18 cellular contexts compared by ENCODE assay signal in the genomic region with DNA sequence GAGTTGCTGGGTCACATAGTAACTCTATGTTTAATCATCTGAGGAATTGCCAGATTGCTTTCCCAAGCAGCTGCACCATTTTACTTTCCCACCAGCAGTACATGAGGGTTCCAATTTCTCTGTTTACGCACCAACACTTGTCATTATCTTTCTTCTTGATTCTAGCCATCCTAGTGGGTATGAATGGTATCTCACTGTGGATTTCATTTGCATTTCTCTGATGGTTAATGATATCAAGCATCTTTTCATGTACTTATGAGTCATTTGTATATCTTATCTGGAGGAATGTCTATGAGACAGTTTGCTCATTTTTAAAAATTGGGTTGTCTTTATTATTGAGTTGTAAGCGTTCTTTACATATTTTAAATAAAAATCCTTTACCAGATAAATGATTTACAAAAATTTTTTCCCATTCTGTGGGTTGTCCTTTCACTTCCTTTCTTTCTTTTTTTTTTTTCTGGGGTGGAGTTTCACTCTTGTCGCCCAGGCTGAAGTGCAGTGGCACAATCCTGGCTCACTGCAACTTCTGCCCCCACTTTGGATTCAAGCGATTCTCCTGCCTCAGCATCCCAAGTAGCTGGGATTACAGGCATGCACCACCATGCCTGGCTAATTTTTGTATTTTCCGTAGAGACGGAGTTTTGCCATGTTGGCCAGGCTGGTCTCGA. TPM values are rescaled to one million over a fixed set of nuclear protein-coding genes. Genes with fewer than 3 reads are reported as not detected.
A peak's percentile ranks its signal among the peaks of the same experiment; 100 is the strongest.
DNase-seq lines count a peak whose midpoint lies in the region; ATAC-seq lines count a peak whose summit lies in the region.
"Had no signal": no experiment of that assay in that cellular context is flagged by ENCODE, and none has a peak within 500 bp of the region (broad histone marks: within the 10 kb centered on the region; RNA-seq: fewer than 3 reads in every experiment).

No MANE protein-coding gene starts in this region.

- no peak overlapping the region for H3K27ac ChIP-seq in trophoblast cell (ENCODE audit: low read depth, low read length)
- H3K27ac ChIP-seq: SK-N-MC had no signal

- peak; percentile 57 for ATAC-seq in activated CD4-positive, alpha-beta T cell treated with anti-CD3 and anti-CD28 coated beads for 36 hours
- ATAC-seq in HG03175 (IDR thresholded peaks at IDR 0.05; ENCODE audit: unreplicated experiment) (peak; percentile 64), GM18873 (IDR thresholded peaks at IDR 0.05; ENCODE audit: low FRiP score, unreplicated experiment) (no peak)
- ATAC-seq: HepG2 had no signal

- H2BK5ac ChIP-seq in trophoblast cell (ENCODE audit: low read depth, low read length, poor library complexity), result no peak overlapping the region

- POLR2A ChIA-PET in activated CD4-positive, alpha-beta T cell treated with anti-CD3 and anti-CD28 coated beads for 36 hours (lab: Charles Lee), result no interaction called here

- H2BK12ac ChIP-seq in trophoblast cell (ENCODE audit: low read length), result no peak overlapping the region

- CTCF ChIA-PET in activated CD4-positive, alpha-beta T cell treated with anti-CD3 and anti-CD28 coated beads for 36 hours (lab: Charles Lee), result interaction anchor here (1.0 to 1.8 kb wide), 3 partner anchors 8 to 12 kb away, joined by 3 to 6 read pairs (median 4); partner anchors contain the start of gene SGO1

- no peak overlapping the region for H3K9ac ChIP-seq in trophoblast cell (ENCODE audit: low read length)

- H3K79me2 ChIP-seq in trophoblast cell (ENCODE audit: control insufficient read depth, insufficient read depth, low read length, poor library complexity), result no peaks in the 10 kb centered on the region

- H3K27me3 Mint-ChIP-seq in activated CD4-positive, alpha-beta T cell treated with anti-CD3 and anti-CD28 coated beads for 36 hours, result no peaks in the 10 kb centered on the region

- H2BK120ac ChIP-seq in trophoblast cell (ENCODE audit: insufficient read depth, low read length, poor library complexity), result no peak overlapping the region

- no peak overlapping the region for H4K91ac ChIP-seq in trophoblast cell (ENCODE audit: low read depth, low read length)

- intact Hi-C loops in activated CD4-positive, alpha-beta T cell treated with anti-CD3 and anti-CD28 coated beads for 36 hours (cut with DNase I, micrococcal nuclease), result no loop called here

- peaks cover 5% of the 10 kb centered on the region for H3K4me1 Mint-ChIP-seq in activated CD4-positive, alpha-beta T cell treated with anti-CD3 and anti-CD28 coated beads for 36 hours

- H3K4ac ChIP-seq in trophoblast cell (ENCODE audit: low read depth, low read length), result no peak overlapping the region

- no peak overlapping the region for H3K4me2 ChIP-seq in trophoblast cell (ENCODE audit: low read length)

- no peaks in the 10 kb centered on the region for H3K36me3 Mint-ChIP-seq in activated CD4-positive, alpha-beta T cell treated with anti-CD3 and anti-CD28 coated beads for 36 hours (ENCODE audit: low read depth)

- no peak overlapping the region for H3K23ac ChIP-seq in trophoblast cell (ENCODE audit: low read length)

- H3K4me3 Mint-ChIP-seq in activated CD4-positive, alpha-beta T cell treated with anti-CD3 and anti-CD28 coated beads for 36 hours, result no peak overlapping the region

- H2AK5ac ChIP-seq in trophoblast cell (ENCODE audit: low read length), result no peak overlapping the region

- WGBS in trophoblast cell (ENCODE audit: extremely low coverage, insufficient coverage, insufficient read length), result no CpG with 5 or more reads among the region's 7 CpGs

- no peak overlapping the region for H2AFZ ChIP-seq in trophoblast cell (ENCODE audit: insufficient read depth, low read length, poor library complexity)

- no peak overlapping the region for H4K12ac ChIP-seq in trophoblast cell (ENCODE audit: low read depth, low read length)

- H3K27ac Mint-ChIP-seq in activated CD4-positive, alpha-beta T cell treated with anti-CD3 and anti-CD28 coated beads for 36 hours, result no peak overlapping the region

- H3K9me3 ChIP-seq in trophoblast cell (ENCODE audit: insufficient read depth, low read depth, low read length), result no peaks in the 10 kb centered on the region
- H3K9me3 ChIP-seq: MG63 had no signal

- DNase-seq in activated CD4-positive, alpha-beta T cell treated with anti-CD3 and anti-CD28 coated beads for 36 hours, result no peak
- no peak for DNase-seq in activated CD4-positive, alpha-beta T cell treated with anti-CD3 and anti-CD28 coated beads for 4 hours
- peak; percentile 69 for DNase-seq in amniotic epithelial cell (ENCODE audit: low read depth)
- peak; percentile 42 to 91 for DNase-seq in trophoblast cell
- no peak for DNase-seq in AG08395 (ENCODE audit: low spot score)
- no peak for DNase-seq in dedifferentiated amniotic fluid mesenchymal stem cell (ENCODE audit: extremely low spot score)
- DNase-seq: C1 segment of cervical spinal cord, DMS79 treated with DMSO at 0.1 percent for 48 hours, GDM1, MG63, NCI-H1105 treated with DMSO at 0.1 percent for 48 hours, NCI-H187 treated with DMSO at 0.1 percent for 48 hours, NCI-H510A treated with DMSO at 0.1 percent for 48 hours, NCI-H82 had no signal

- no peaks in the 10 kb centered on the region for H3K9me3 Mint-ChIP-seq in activated CD4-positive, alpha-beta T cell treated with anti-CD3 and anti-CD28 coated beads for 36 hours (ENCODE audit: low read depth)

- H3K4me1 ChIP-seq in trophoblast cell (ENCODE audit: control insufficient read depth in 1 of 2, insufficient read depth in 2 of 2, low read length in 2 of 2), result no peaks in the 10 kb centered on the region

- no peaks in the 10 kb centered on the region for H3K27me3 ChIP-seq in trophoblast cell (ENCODE audit: insufficient read depth, low read length)
- H3K27me3 ChIP-seq: MG63 had no signal

- no peak overlapping the region for H3K14ac ChIP-seq in trophoblast cell (ENCODE audit: low read length)

- H3K4me3 ChIP-seq in trophoblast cell (ENCODE audit: low read depth, low read length), result no peak overlapping the region
- H3K4me3 ChIP-seq: MG63, SK-N-MC had no signal

- no peaks in the 10 kb centered on the region for H3K79me1 ChIP-seq in trophoblast cell (ENCODE audit: low read length)

- H3K36me3 ChIP-seq in trophoblast cell (ENCODE audit: control insufficient read depth in 1 of 2, insufficient read depth in 2 of 2, low read length in 2 of 2), result no peaks in the 10 kb centered on the region
- H3K36me3 ChIP-seq: MG63 had no signal

- no peak overlapping the region for H4K8ac ChIP-seq in trophoblast cell (ENCODE audit: low read depth, low read length)

- no peak overlapping the region for H3K18ac ChIP-seq in trophoblast cell (ENCODE audit: low read length)

RNA-seq across cellular contexts. Expression of gene SGO1, which starts 8.9 kb away (rescaled TPM):
- total RNA-seq in activated CD4-positive, alpha-beta T cell treated with anti-CD3 and anti-CD28 coated beads for 36 hours, result 10 to 100 TPM; 29.4 to 39.2 TPM
- polyA plus RNA-seq in trophoblast cell (2013), result 18.9 and 19.2 TPM in 2 replicates

Comparison
In these comparisons a context has a peak if more than half of its experiments do, and no peak if none do; other contexts are left out.
1. DNase-seq: peak in amniotic epithelial cell (single experiment) and trophoblast cell (2 of 2); none in activated CD4-positive, alpha-beta T cell treated with anti-CD3 and anti-CD28 coated beads for 36 hours (single experiment), activated CD4-positive, alpha-beta T cell treated with anti-CD3 and anti-CD28 coated beads for 4 hours (0 of 2), AG08395 (single experiment) and dedifferentiated amniotic fluid mesenchymal stem cell (single experiment).